24 cellular contexts compared by ENCODE assay signal in the genomic region with DNA sequence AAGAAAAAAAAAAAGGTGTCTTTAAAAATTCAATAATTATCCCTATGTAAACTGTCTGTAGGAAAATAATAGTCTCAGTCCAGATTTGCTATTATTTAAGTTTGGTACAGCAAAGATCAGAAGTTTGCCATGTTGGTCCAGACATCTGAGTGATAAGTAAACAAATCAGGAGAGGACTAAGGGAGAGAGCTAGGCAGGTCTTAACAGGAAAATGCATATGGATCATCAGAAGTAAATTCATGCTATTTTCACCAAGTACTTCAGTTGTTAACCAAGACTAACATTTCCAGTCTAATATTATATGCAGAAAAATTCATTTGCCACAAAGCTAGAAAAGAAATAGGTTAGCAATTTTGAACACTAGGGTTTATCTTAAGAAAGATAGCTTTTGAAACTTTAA.
DNase-seq lines count a peak whose midpoint lies in the region; ATAC-seq and TF ChIP-seq lines count a peak whose summit lies in the region.
"Had no signal": no experiment of that assay in that cellular context is flagged by ENCODE, and none has a peak within 500 bp of the region (broad histone marks: within the 10 kb centered on the region; RNA-seq: fewer than 3 reads in every experiment).

No MANE protein-coding gene starts in this region.

- H3K9me2 ChIP-seq in DOHH2 (replicated peaks; ENCODE audit: control insufficient read depth, low read length) = no peaks in the 10 kb centered on the region

- H3K27ac Mint-ChIP-seq in T-helper 17 cell (peak overlapping the region; percentile 99), mesothelial cell of epicardium (peak overlapping the region; percentile 77)
- H3K27ac Mint-ChIP-seq: brain had no signal

- no peaks in the 10 kb centered on the region for H3K27me3 Mint-ChIP-seq in T-helper 17 cell
- no peaks in the 10 kb centered on the region for H3K27me3 Mint-ChIP-seq in mesothelial cell of epicardium (ENCODE audit: low read depth)
- H3K27me3 Mint-ChIP-seq: brain; CD8-positive, alpha-beta memory T cell had no signal

- H3K9me3 ChIP-seq in BLaER1 (no peaks in the 10 kb centered on the region), DOHH2 (ENCODE audit: control insufficient read depth, insufficient read depth, low read length) (no peaks in the 10 kb centered on the region), T-helper 17 cell (ENCODE audit: control insufficient read depth, low read length, poor library complexity, severe bottlenecking) (no peaks in the 10 kb centered on the region), gastroesophageal sphincter (no peaks in the 10 kb centered on the region)
- H3K9me3 ChIP-seq: adrenal gland, heart left ventricle, lower lobe of right lung, suprapubic skin, upper lobe of right lung had no signal

- H3K36me3 Mint-ChIP-seq in T-helper 17 cell (ENCODE audit: low read depth) = no peaks in the 10 kb centered on the region
- peaks cover 3% of the 10 kb centered on the region for H3K36me3 Mint-ChIP-seq in mesothelial cell of epicardium
- H3K36me3 Mint-ChIP-seq: CD8-positive, alpha-beta memory T cell had no signal

- TF ChIP-seq EP300 in gastroesophageal sphincter (IDR thresholded peaks at IDR 0.05) = no peak

- no peak overlapping the region for H3K4me3 Mint-ChIP-seq in T-helper 17 cell
- no peak overlapping the region for H3K4me3 Mint-ChIP-seq in mesothelial cell of epicardium
- H3K4me3 Mint-ChIP-seq: activated T-cell treated with anti-CD3 and anti-CD28 coated beads, Interleukin-2, amount 50 U/mL, for 4 hours; brain; CD8-positive, alpha-beta memory T cell had no signal

- no peak for TF ChIP-seq POLR2A in gastroesophageal sphincter (IDR thresholded peaks at IDR 0.05)

- H3K27ac ChIP-seq in BLaER1 (no peak overlapping the region), DOHH2 (ENCODE audit: low read depth, low read length) (peak overlapping the region; percentile 75; the same call in 1 of the 2 replicates), gastroesophageal sphincter (no peak overlapping the region)
- H3K27ac ChIP-seq: adrenal gland, lower lobe of right lung, upper lobe of right lung had no signal

- H3K4me1 Mint-ChIP-seq in T-helper 17 cell (peaks cover 49% of the 10 kb centered on the region), mesothelial cell of epicardium (peaks cover 56% of the 10 kb centered on the region)

- H3K36me3 ChIP-seq in BLaER1 (no peaks in the 10 kb centered on the region), DOHH2 (ENCODE audit: control insufficient read depth, low read length) (no peaks in the 10 kb centered on the region), gastroesophageal sphincter (no peaks in the 10 kb centered on the region)
- H3K36me3 ChIP-seq: adrenal gland, lower lobe of right lung, suprapubic skin, upper lobe of right lung had no signal

- no peak overlapping the region for H3K4me3 ChIP-seq in BLaER1
- H3K4me3 ChIP-seq in DOHH2 (ENCODE audit: low read length) = no peak overlapping the region
- no peak overlapping the region for H3K4me3 ChIP-seq in gastroesophageal sphincter
- H3K4me3 ChIP-seq: adrenal gland, heart left ventricle, lower lobe of right lung, suprapubic skin, upper lobe of right lung had no signal

- H3K4me2 ChIP-seq in BLaER1 (peak overlapping the region; percentile 53; the same call in 1 of the 2 replicates), DOHH2 (ENCODE audit: low read length) (no peak overlapping the region)

- ATAC-seq in T-helper 17 cell (no peak), gastroesophageal sphincter (no peak), HG03095 (IDR thresholded peaks at IDR 0.05; ENCODE audit: unreplicated experiment) (no peak)
- ATAC-seq: activated T-cell treated with anti-CD3 and anti-CD28 coated beads, Interleukin-2, amount 50 U/mL, for 4 hours; lower lobe of right lung; upper lobe of right lung had no signal

- 0 out of 2 replicates have a peak, but pooled peaks cover 2% of the 10 kb centered on the region for H3K79me2 ChIP-seq in DOHH2 (ENCODE audit: control insufficient read depth, low read length)

- no peak for DNase-seq in T-helper 17 cell
- DNase-seq in mesothelial cell of epicardium (ENCODE audit: low spot score in 2 of 2, unreplicated experiment in 2 of 2) = no peak
- DNase-seq in Ammon's horn (ENCODE audit: low spot score) = no peak
- DNase-seq: activated CD4-positive, alpha-beta T cell treated with anti-CD3 and anti-CD28 coated beads for 4 hours; activated naive CD4-positive, alpha-beta T cell; activated T-cell treated with anti-CD3 and anti-CD28 coated beads, Interleukin-2, amount 50 U/mL, for 4 hours; adrenal gland; CD8-positive, alpha-beta memory T cell; erythroblast; heart left ventricle; kidney glomerular epithelial cell; lower lobe of right lung; NCI-H1048; NCI-H1694; posterior cingulate gyrus; right cardiac atrium; stimulated activated CD4-positive, alpha-beta T cell treated with anti-CD3 and anti-CD28 coated beads, Interleukin-2, amount 100 ng/mL, for 48 hours; upper lobe of right lung had no signal

- TF ChIP-seq CTCF in DOHH2 (IDR thresholded peaks at IDR 0.05; ENCODE audit: low read depth, low read length, poor library complexity, severe bottlenecking) (no peak), mesothelial cell of epicardium (IDR thresholded peaks at IDR 0.05; ENCODE audit: unreplicated experiment) (no peak), gastroesophageal sphincter (IDR thresholded peaks at IDR 0.05) (no peak)

- H3K27me3 ChIP-seq in BLaER1 (no peaks in the 10 kb centered on the region), DOHH2 (ENCODE audit: control insufficient read depth, low read length) (no peaks in the 10 kb centered on the region), gastroesophageal sphincter (no peaks in the 10 kb centered on the region)
- H3K27me3 ChIP-seq: adrenal gland, heart left ventricle, suprapubic skin, upper lobe of right lung had no signal

- peaks cover 52% of the 10 kb centered on the region for H3F3A ChIP-seq in DOHH2 (ENCODE audit: control insufficient read depth, insufficient read depth)

- H3K4me1 ChIP-seq in BLaER1 = peaks cover 50% of the 10 kb centered on the region
- peaks cover 96% of the 10 kb centered on the region for H3K4me1 ChIP-seq in DOHH2 (ENCODE audit: control insufficient read depth, low read length)
- no peaks in the 10 kb centered on the region for H3K4me1 ChIP-seq in gastroesophageal sphincter

- no peaks in the 10 kb centered on the region for H3K9me3 Mint-ChIP-seq in mesothelial cell of epicardium
- H3K9me3 Mint-ChIP-seq: activated T-cell treated with anti-CD3 and anti-CD28 coated beads, Interleukin-2, amount 50 U/mL, for 4 hours; brain; CD8-positive, alpha-beta memory T cell had no signal

- H3K9ac ChIP-seq in BLaER1 = no peak overlapping the region

- H4K20me1 ChIP-seq in BLaER1 (no peaks in the 10 kb centered on the region), DOHH2 (ENCODE audit: control insufficient read depth, insufficient read depth, low read depth, low read length) (no peaks in the 10 kb centered on the region)
